ENCODE assay signal across 23 cellular contexts in the genomic region with DNA sequence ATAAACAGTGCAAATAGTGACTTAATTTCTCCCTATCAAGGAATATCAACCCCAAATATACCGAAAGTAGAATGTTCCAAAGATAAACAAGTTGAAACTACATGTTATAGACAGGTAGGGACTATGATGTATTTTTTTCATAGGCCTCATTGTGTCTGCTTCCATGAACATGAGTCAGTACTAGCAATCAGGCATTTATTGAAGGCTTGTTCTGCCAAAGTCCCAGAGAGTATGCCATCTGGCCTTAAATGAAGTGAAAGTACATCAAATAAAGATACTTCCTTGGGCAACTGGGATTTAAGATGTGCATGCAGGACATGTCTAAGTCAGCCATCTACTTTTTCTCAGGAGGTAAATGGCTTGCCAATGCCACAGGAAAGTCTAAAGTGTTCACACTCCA. TPM values are rescaled to one million over a fixed set of nuclear protein-coding genes. Genes with fewer than 3 reads are reported as not detected.
DNase-seq lines count a peak whose midpoint lies in the region; ATAC-seq and TF ChIP-seq lines count a peak whose summit lies in the region.
"Had no signal": no experiment of that assay in that cellular context is flagged by ENCODE, and none has a peak within 500 bp of the region (broad histone marks: within the 10 kb centered on the region; RNA-seq: fewer than 3 reads in every experiment).

No MANE protein-coding gene starts in this region.

- H3K4me1 ChIP-seq in subcutaneous abdominal adipose tissue (ENCODE audit: control insufficient read depth in 5 of 5, insufficient read depth in 5 of 5, low read length in 5 of 5) = peaks cover 0 to 77% (median 56%) of the 10 kb centered on the region in 5 donors
- H3K4me1 ChIP-seq: BLaER1 treated with 17β-estradiol and CSF1 and Interleukin-3, amounts not matched to agents 10 nM and 100 nM had no signal

- H3K27ac Mint-ChIP-seq in progenitor cell of endocrine pancreas = no peak overlapping the region
- H3K27ac Mint-ChIP-seq: CD4-positive, alpha-beta memory T cell; IgD-negative memory B cell had no signal

- peaks cover 14% of the 10 kb centered on the region for H3K9me3 Mint-ChIP-seq in progenitor cell of endocrine pancreas (ENCODE audit: low read depth)
- H3K9me3 Mint-ChIP-seq: IgD-negative memory B cell had no signal

- H3K4me3 ChIP-seq in LNCaP clone FGC (ENCODE audit: low read depth, low read length) = no peak overlapping the region
- H3K4me3 ChIP-seq in epithelial cell of esophagus (ENCODE audit: low read length) = no peak overlapping the region
- H3K4me3 ChIP-seq in subcutaneous abdominal adipose tissue (ENCODE audit: low read depth in 1 of 5, low read length in 5 of 5) = no peak overlapping the region
- no peak overlapping the region for H3K4me3 ChIP-seq in MG63
- H3K4me3 ChIP-seq: BLaER1 treated with 17β-estradiol and CSF1 and Interleukin-3, amounts not matched to agents 10 nM and 100 nM; PC-9; SJSA1 had no signal

- H3K27me3 ChIP-seq in subcutaneous abdominal adipose tissue (ENCODE audit: control insufficient read depth in 5 of 5, insufficient read depth in 4 of 5, low read length in 5 of 5) (no peaks in the 10 kb centered on the region), MG63 (0 out of 2 replicates have a peak, but pooled peaks cover 2% of the 10 kb centered on the region)

- H3K27ac ChIP-seq in subcutaneous abdominal adipose tissue (ENCODE audit: low read depth, low read length) = peak overlapping the region; percentile 35
- H3K27ac ChIP-seq: BLaER1 treated with 17β-estradiol and CSF1 and Interleukin-3, amounts not matched to agents 10 nM and 100 nM; KMS-11; PC-9; SJSA1 had no signal

- H3K9me3 ChIP-seq in subcutaneous abdominal adipose tissue (ENCODE audit: control insufficient read depth in 5 of 5, low read length in 5 of 5) = no peaks in the 10 kb centered on the region
- H3K9me3 ChIP-seq in MG63 = no peaks in the 10 kb centered on the region
- H3K9me3 ChIP-seq: SJSA1 had no signal

- no peaks in the 10 kb centered on the region for H3K27me3 Mint-ChIP-seq in progenitor cell of endocrine pancreas

- H3K4me3 Mint-ChIP-seq in progenitor cell of endocrine pancreas (ENCODE audit: low read depth) = no peak overlapping the region
- H3K4me3 Mint-ChIP-seq: CD4-positive, alpha-beta memory T cell; IgD-negative memory B cell had no signal

- peaks cover 3% of the 10 kb centered on the region for H3K36me3 Mint-ChIP-seq in progenitor cell of endocrine pancreas (ENCODE audit: insufficient read depth)
- H3K36me3 Mint-ChIP-seq: CD4-positive, alpha-beta memory T cell had no signal

- TF ChIP-seq CTCF in LNCaP clone FGC (IDR thresholded peaks at IDR 0.05; ENCODE audit: control insufficient read depth, extremely low read depth, insufficient read depth) = no peak
- TF ChIP-seq CTCF in epithelial cell of esophagus (IDR thresholded peaks at IDR 0.05; ENCODE audit: insufficient read depth, low read depth, low read length, missing control alignments) = no peak
- TF ChIP-seq CTCF in progenitor cell of endocrine pancreas (IDR thresholded peaks at IDR 0.05; ENCODE audit: unreplicated experiment) = no peak

- no peak overlapping the region for H3K9ac ChIP-seq in subcutaneous abdominal adipose tissue (ENCODE audit: low read length in 5 of 5)
- H3K9ac ChIP-seq: BLaER1 treated with 17β-estradiol and CSF1 and Interleukin-3, amounts not matched to agents 10 nM and 100 nM; KMS-11 had no signal

- intact Hi-C loops in left colon (cut with DNase I, micrococcal nuclease) = loop anchor here in 1 of 2 donors (10.0 kb wide), 1 partner anchor 345 kb away; no protein-coding TSS in a partner anchor

- H3K36me3 ChIP-seq in subcutaneous abdominal adipose tissue (ENCODE audit: control insufficient read depth in 5 of 5, insufficient read depth in 5 of 5, low read length in 5 of 5) (no peaks in the 10 kb centered on the region), MG63 (no peaks in the 10 kb centered on the region)
- H3K36me3 ChIP-seq: BLaER1 treated with 17β-estradiol and CSF1 and Interleukin-3, amounts not matched to agents 10 nM and 100 nM; SJSA1 had no signal

- ATAC-seq in left colon = peak; percentile 42

- DNase-seq in LNCaP clone FGC (ENCODE audit: low read depth) = peak; percentile 69
- DNase-seq in epithelial cell of esophagus (ENCODE audit: low read depth) = peak; percentile 6
- DNase-seq in left colon = no peak
- no peak for DNase-seq in progenitor cell of endocrine pancreas (ENCODE audit: low spot score, unreplicated experiment)
- no peak for DNase-seq in activated T-cell treated with anti-CD3 and anti-CD28 coated beads, Interleukin-2, amount 50 U/mL, for 1 hour
- no peak for DNase-seq in MG63
- DNase-seq: CD4-positive, alpha-beta memory T cell; DMS79 treated with DMSO at 0.1 percent for 48 hours; NCI-H1092 treated with DMSO at 0.1 percent for 48 hours; NCI-H1436; NCI-H187; NCI-H2081 treated with DMSO at 0.1 percent for 48 hours; NCI-H2171; NCI-H226; NCI-H524; NCI-H748 treated with DMSO at 0.1 percent for 48 hours; Right ventricle myocardium superior had no signal

- H3K4me1 Mint-ChIP-seq in progenitor cell of endocrine pancreas (ENCODE audit: low read depth) = peaks cover 2% of the 10 kb centered on the region
- H3K4me1 Mint-ChIP-seq: CD4-positive, alpha-beta memory T cell; IgD-negative memory B cell had no signal

RNA-seq across cellular contexts. Expression of gene GHR, which starts 6.5 kb away (rescaled TPM):
- total RNA-seq in left colon = 1 to 10 TPM; 4.0 to 8.0 TPM
- total RNA-seq in progenitor cell of endocrine pancreas = 5.6 and 6.6 TPM in 2 replicates
- 0.95 and 3.4 TPM in 2 replicates for total RNA-seq in MG63 (2014; rRNA removed; shearing (Covaris generic); ENCODE audit: low replicate concordance)
- total RNA-seq: CD4-positive, alpha-beta memory T cell; PC-9 had no signal

Comparison
In these comparisons a context has a peak if more than half of its experiments do, and no peak if none do; other contexts are left out.
1. DNase-seq: peak in LNCaP clone FGC (single experiment) and epithelial cell of esophagus (single experiment); none in left colon (0 of 2), progenitor cell of endocrine pancreas (single experiment), activated T-cell treated with anti-CD3 and anti-CD28 coated beads, Interleukin-2, amount 50 U/mL, for 1 hour (single experiment) and MG63 (single experiment).